ENCODE assay signal across 1 cellular context in the genomic region with DNA sequence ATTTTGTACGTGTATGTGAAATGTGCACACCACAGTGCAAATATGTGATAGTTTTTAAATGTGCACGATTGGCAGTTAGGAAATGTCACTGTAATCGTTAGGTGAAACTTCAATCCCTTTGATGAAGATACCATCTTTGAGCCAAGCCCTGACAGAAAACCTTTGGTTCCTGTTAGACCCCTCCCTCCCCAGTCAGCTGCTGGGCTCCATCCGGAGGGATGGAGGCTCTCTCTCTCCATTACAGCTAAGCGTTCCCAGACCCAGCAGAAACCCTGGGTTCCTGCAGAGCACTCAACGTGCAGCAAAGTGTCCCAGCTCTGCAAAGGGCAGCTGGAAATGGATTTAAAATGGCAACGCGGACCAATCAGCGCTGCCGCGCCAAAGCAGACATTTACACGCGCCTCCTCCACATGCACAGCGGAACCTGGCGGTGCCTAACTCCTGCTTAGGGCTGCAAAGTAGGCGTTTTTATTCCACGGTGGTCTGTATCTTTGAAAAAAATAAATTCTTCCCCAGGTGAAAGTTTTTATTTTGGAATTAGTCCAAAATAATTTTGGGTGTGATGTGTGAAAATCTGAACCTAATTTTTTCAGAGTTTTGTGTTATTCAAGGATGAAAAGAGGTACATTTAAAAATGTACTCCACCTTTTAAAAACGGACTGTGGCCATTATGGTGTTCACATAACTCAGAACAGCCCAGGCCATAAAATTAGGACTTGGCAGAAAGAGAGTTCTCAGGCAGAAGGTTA.
TF ChIP-seq lines count a peak whose summit lies in the region.

No MANE protein-coding gene starts in this region.

TF ChIP-seq in HepG2, 621 proteins besides CTCF, POLR2A, EP300 and RAD21 (continued from another document and continues in another):
- TF ChIP-seq, protein P1, sequence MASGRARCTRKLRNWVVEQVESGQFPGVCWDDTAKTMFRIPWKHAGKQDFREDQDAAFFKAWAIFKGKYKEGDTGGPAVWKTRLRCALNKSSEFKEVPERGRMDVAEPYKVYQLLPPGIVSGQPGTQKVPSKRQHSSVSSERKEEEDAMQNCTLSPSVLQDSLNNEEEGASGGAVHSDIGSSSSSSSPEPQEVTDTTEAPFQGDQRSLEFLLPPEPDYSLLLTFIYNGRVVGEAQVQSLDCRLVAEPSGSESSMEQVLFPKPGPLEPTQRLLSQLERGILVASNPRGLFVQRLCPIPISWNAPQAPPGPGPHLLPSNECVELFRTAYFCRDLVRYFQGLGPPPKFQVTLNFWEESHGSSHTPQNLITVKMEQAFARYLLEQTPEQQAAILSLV (CRISPR knock-in tag; IDR thresholded peaks at IDR 0.05; ENCODE audit: borderline replicate concordance) = no peak
- TF ChIP-seq, protein P2, sequence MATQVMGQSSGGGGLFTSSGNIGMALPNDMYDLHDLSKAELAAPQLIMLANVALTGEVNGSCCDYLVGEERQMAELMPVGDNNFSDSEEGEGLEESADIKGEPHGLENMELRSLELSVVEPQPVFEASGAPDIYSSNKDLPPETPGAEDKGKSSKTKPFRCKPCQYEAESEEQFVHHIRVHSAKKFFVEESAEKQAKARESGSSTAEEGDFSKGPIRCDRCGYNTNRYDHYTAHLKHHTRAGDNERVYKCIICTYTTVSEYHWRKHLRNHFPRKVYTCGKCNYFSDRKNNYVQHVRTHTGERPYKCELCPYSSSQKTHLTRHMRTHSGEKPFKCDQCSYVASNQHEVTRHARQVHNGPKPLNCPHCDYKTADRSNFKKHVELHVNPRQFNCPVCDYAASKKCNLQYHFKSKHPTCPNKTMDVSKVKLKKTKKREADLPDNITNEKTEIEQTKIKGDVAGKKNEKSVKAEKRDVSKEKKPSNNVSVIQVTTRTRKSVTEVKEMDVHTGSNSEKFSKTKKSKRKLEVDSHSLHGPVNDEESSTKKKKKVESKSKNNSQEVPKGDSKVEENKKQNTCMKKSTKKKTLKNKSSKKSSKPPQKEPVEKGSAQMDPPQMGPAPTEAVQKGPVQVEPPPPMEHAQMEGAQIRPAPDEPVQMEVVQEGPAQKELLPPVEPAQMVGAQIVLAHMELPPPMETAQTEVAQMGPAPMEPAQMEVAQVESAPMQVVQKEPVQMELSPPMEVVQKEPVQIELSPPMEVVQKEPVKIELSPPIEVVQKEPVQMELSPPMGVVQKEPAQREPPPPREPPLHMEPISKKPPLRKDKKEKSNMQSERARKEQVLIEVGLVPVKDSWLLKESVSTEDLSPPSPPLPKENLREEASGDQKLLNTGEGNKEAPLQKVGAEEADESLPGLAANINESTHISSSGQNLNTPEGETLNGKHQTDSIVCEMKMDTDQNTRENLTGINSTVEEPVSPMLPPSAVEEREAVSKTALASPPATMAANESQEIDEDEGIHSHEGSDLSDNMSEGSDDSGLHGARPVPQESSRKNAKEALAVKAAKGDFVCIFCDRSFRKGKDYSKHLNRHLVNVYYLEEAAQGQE (IDR thresholded peaks at IDR 0.05; ENCODE audit: borderline replicate concordance in 1 of 2, low read depth in 1 of 2, low read length in 2 of 2) = peak in 1 of 2 experiments; percentile 76; a peak in 1 of 4 replicates
- 0 out of 2 replicates have a peak, but pooled peaks have one; percentile 34 for TF ChIP-seq ZNF333 (CRISPR knock-in tag; IDR thresholded peaks at IDR 0.05; ENCODE audit: borderline replicate concordance)
- TF ChIP-seq ZNF781 (CRISPR knock-in tag; IDR thresholded peaks at IDR 0.05; ENCODE audit: borderline replicate concordance, not compliant biosample characterization) = peak; percentile 40
- no peak for TF ChIP-seq ZSCAN22 (CRISPR knock-in tag; IDR thresholded peaks at IDR 0.05)
- TF ChIP-seq ZBTB21 (CRISPR knock-in tag; IDR thresholded peaks at IDR 0.05) = no peak
- TF ChIP-seq, protein P3, sequence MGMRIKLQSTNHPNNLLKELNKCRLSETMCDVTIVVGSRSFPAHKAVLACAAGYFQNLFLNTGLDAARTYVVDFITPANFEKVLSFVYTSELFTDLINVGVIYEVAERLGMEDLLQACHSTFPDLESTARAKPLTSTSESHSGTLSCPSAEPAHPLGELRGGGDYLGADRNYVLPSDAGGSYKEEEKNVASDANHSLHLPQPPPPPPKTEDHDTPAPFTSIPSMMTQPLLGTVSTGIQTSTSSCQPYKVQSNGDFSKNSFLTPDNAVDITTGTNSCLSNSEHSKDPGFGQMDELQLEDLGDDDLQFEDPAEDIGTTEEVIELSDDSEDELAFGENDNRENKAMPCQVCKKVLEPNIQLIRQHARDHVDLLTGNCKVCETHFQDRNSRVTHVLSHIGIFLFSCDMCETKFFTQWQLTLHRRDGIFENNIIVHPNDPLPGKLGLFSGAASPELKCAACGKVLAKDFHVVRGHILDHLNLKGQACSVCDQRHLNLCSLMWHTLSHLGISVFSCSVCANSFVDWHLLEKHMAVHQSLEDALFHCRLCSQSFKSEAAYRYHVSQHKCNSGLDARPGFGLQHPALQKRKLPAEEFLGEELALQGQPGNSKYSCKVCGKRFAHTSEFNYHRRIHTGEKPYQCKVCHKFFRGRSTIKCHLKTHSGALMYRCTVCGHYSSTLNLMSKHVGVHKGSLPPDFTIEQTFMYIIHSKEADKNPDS (CRISPR knock-in tag; IDR thresholded peaks at IDR 0.05) = no peak
- no peak for TF ChIP-seq SSRP1 (CRISPR knock-in tag; IDR thresholded peaks at IDR 0.05)
- TF ChIP-seq ZNF556 (CRISPR knock-in tag; IDR thresholded peaks at IDR 0.05; ENCODE audit: borderline replicate concordance) = peak; percentile 49; the same call in 1 of the 2 replicates
- TF ChIP-seq, protein P4, sequence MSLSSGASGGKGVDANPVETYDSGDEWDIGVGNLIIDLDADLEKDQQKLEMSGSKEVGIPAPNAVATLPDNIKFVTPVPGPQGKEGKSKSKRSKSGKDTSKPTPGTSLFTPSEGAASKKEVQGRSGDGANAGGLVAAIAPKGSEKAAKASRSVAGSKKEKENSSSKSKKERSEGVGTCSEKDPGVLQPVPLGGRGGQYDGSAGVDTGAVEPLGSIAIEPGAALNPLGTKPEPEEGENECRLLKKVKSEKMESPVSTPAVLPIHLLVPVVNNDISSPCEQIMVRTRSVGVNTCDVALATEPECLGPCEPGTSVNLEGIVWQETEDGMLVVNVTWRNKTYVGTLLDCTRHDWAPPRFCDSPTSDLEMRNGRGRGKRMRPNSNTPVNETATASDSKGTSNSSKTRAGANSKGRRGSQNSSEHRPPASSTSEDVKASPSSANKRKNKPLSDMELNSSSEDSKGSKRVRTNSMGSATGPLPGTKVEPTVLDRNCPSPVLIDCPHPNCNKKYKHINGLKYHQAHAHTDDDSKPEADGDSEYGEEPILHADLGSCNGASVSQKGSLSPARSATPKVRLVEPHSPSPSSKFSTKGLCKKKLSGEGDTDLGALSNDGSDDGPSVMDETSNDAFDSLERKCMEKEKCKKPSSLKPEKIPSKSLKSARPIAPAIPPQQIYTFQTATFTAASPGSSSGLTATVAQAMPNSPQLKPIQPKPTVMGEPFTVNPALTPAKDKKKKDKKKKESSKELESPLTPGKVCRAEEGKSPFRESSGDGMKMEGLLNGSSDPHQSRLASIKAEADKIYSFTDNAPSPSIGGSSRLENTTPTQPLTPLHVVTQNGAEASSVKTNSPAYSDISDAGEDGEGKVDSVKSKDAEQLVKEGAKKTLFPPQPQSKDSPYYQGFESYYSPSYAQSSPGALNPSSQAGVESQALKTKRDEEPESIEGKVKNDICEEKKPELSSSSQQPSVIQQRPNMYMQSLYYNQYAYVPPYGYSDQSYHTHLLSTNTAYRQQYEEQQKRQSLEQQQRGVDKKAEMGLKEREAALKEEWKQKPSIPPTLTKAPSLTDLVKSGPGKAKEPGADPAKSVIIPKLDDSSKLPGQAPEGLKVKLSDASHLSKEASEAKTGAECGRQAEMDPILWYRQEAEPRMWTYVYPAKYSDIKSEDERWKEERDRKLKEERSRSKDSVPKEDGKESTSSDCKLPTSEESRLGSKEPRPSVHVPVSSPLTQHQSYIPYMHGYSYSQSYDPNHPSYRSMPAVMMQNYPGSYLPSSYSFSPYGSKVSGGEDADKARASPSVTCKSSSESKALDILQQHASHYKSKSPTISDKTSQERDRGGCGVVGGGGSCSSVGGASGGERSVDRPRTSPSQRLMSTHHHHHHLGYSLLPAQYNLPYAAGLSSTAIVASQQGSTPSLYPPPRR (CRISPR knock-in tag; IDR thresholded peaks at IDR 0.05; ENCODE audit: borderline replicate concordance) = peak; percentile 65; the same call in 1 of the 2 replicates
- no peak for TF ChIP-seq MTF1 (CRISPR knock-in tag; IDR thresholded peaks at IDR 0.05)
- no peak; the same call in 1 of the 2 replicates for TF ChIP-seq MED13 (CRISPR knock-in tag; IDR thresholded peaks at IDR 0.05)
- TF ChIP-seq, protein P5, sequence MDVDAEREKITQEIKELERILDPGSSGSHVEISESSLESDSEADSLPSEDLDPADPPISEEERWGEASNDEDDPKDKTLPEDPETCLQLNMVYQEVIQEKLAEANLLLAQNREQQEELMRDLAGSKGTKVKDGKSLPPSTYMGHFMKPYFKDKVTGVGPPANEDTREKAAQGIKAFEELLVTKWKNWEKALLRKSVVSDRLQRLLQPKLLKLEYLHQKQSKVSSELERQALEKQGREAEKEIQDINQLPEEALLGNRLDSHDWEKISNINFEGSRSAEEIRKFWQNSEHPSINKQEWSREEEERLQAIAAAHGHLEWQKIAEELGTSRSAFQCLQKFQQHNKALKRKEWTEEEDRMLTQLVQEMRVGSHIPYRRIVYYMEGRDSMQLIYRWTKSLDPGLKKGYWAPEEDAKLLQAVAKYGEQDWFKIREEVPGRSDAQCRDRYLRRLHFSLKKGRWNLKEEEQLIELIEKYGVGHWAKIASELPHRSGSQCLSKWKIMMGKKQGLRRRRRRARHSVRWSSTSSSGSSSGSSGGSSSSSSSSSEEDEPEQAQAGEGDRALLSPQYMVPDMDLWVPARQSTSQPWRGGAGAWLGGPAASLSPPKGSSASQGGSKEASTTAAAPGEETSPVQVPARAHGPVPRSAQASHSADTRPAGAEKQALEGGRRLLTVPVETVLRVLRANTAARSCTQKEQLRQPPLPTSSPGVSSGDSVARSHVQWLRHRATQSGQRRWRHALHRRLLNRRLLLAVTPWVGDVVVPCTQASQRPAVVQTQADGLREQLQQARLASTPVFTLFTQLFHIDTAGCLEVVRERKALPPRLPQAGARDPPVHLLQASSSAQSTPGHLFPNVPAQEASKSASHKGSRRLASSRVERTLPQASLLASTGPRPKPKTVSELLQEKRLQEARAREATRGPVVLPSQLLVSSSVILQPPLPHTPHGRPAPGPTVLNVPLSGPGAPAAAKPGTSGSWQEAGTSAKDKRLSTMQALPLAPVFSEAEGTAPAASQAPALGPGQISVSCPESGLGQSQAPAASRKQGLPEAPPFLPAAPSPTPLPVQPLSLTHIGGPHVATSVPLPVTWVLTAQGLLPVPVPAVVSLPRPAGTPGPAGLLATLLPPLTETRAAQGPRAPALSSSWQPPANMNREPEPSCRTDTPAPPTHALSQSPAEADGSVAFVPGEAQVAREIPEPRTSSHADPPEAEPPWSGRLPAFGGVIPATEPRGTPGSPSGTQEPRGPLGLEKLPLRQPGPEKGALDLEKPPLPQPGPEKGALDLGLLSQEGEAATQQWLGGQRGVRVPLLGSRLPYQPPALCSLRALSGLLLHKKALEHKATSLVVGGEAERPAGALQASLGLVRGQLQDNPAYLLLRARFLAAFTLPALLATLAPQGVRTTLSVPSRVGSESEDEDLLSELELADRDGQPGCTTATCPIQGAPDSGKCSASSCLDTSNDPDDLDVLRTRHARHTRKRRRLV (CRISPR knock-in tag; IDR thresholded peaks at IDR 0.05) = peak; percentile 46; the same call in 1 of the 2 replicates
- TF ChIP-seq CREM (IDR thresholded peaks at IDR 0.05) = no peak
- TF ChIP-seq CREM (CRISPR knock-in tag; IDR thresholded peaks at IDR 0.05) = no peak
- TF ChIP-seq ZNF782 (CRISPR knock-in tag; IDR thresholded peaks at IDR 0.05; ENCODE audit: borderline replicate concordance) = peak; percentile 31; the same call in 1 of the 2 replicates
- no peak for TF ChIP-seq ZSCAN30 (CRISPR knock-in tag; IDR thresholded peaks at IDR 0.05)
- TF ChIP-seq, protein P6, sequence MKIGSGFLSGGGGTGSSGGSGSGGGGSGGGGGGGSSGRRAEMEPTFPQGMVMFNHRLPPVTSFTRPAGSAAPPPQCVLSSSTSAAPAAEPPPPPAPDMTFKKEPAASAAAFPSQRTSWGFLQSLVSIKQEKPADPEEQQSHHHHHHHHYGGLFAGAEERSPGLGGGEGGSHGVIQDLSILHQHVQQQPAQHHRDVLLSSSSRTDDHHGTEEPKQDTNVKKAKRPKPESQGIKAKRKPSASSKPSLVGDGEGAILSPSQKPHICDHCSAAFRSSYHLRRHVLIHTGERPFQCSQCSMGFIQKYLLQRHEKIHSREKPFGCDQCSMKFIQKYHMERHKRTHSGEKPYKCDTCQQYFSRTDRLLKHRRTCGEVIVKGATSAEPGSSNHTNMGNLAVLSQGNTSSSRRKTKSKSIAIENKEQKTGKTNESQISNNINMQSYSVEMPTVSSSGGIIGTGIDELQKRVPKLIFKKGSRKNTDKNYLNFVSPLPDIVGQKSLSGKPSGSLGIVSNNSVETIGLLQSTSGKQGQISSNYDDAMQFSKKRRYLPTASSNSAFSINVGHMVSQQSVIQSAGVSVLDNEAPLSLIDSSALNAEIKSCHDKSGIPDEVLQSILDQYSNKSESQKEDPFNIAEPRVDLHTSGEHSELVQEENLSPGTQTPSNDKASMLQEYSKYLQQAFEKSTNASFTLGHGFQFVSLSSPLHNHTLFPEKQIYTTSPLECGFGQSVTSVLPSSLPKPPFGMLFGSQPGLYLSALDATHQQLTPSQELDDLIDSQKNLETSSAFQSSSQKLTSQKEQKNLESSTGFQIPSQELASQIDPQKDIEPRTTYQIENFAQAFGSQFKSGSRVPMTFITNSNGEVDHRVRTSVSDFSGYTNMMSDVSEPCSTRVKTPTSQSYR (CRISPR knock-in tag; IDR thresholded peaks at IDR 0.05; ENCODE audit: borderline replicate concordance) = no peak
- TF ChIP-seq, protein P7, sequence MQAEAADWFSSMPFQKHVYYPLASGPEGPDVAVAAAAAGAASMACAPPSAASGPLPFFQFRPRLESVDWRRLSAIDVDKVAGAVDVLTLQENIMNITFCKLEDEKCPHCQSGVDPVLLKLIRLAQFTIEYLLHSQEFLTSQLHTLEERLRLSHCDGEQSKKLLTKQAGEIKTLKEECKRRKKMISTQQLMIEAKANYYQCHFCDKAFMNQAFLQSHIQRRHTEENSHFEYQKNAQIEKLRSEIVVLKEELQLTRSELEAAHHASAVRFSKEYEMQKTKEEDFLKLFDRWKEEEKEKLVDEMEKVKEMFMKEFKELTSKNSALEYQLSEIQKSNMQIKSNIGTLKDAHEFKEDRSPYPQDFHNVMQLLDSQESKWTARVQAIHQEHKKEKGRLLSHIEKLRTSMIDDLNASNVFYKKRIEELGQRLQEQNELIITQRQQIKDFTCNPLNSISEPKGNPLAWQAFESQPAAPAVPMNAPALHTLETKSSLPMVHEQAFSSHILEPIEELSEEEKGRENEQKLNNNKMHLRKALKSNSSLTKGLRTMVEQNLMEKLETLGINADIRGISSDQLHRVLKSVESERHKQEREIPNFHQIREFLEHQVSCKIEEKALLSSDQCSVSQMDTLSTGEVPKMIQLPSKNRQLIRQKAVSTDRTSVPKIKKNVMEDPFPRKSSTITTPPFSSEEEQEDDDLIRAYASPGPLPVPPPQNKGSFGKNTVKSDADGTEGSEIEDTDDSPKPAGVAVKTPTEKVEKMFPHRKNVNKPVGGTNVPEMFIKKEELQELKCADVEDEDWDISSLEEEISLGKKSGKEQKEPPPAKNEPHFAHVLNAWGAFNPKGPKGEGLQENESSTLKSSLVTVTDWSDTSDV (CRISPR knock-in tag; IDR thresholded peaks at IDR 0.05) = no peak
- TF ChIP-seq RBM39 (IDR thresholded peaks at IDR 0.05; ENCODE audit: low read depth, low read length, poor library complexity, severe bottlenecking) = no peak
- TF ChIP-seq, protein P8, sequence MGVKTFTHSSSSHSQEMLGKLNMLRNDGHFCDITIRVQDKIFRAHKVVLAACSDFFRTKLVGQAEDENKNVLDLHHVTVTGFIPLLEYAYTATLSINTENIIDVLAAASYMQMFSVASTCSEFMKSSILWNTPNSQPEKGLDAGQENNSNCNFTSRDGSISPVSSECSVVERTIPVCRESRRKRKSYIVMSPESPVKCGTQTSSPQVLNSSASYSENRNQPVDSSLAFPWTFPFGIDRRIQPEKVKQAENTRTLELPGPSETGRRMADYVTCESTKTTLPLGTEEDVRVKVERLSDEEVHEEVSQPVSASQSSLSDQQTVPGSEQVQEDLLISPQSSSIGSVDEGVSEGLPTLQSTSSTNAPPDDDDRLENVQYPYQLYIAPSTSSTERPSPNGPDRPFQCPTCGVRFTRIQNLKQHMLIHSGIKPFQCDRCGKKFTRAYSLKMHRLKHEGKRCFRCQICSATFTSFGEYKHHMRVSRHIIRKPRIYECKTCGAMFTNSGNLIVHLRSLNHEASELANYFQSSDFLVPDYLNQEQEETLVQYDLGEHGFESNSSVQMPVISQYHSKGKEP (CRISPR knock-in tag; IDR thresholded peaks at IDR 0.05) = no peak
